ENCODE assay signal across 2 cellular contexts in the genomic region with DNA sequence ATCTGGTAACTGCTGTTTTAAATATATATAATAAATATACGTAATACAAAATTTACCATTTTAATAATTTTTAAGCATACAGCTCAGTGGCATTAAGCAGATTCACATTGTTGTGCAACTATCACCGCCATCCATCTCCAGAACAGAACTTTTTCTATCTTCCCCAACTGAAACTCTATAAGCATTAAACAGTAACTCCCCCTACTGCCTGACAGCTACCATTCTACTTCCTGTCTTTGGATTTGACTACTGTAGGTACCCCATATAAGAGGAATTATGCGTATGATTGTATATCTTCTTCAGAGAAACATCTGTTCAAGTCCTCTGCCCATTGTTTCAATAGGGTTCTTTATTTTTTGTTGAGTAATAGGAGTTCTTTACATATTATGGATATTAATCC.
TF ChIP-seq lines count a peak whose summit lies in the region.

No MANE protein-coding gene starts in this region.

TF ChIP-seq in GM23338, 12 proteins besides CTCF, POLR2A, EP300 and RAD21 (continues in another document):
- TF ChIP-seq POLR2AphosphoS5 (IDR thresholded peaks at IDR 0.05; ENCODE audit: low read depth), result no peak
- no peak for TF ChIP-seq CREB1 (CRISPR knock-in tag; IDR thresholded peaks at IDR 0.05; ENCODE audit: low read depth)
- TF ChIP-seq JUNB (IDR thresholded peaks at IDR 0.05; ENCODE audit: unreplicated experiment), result no peak
- TF ChIP-seq, protein P1, sequence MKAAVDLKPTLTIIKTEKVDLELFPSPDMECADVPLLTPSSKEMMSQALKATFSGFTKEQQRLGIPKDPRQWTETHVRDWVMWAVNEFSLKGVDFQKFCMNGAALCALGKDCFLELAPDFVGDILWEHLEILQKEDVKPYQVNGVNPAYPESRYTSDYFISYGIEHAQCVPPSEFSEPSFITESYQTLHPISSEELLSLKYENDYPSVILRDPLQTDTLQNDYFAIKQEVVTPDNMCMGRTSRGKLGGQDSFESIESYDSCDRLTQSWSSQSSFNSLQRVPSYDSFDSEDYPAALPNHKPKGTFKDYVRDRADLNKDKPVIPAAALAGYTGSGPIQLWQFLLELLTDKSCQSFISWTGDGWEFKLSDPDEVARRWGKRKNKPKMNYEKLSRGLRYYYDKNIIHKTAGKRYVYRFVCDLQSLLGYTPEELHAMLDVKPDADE (IDR thresholded peaks at IDR 0.05), result no peak
- no peak for TF ChIP-seq NANOG (IDR thresholded peaks at IDR 0.05; ENCODE audit: borderline replicate concordance)
- TF ChIP-seq ZNF114 (CRISPR knock-in tag; IDR thresholded peaks at IDR 0.05), result no peak
- no peak for TF ChIP-seq ZNF331 (CRISPR knock-in tag; IDR thresholded peaks at IDR 0.05; ENCODE audit: low read depth)
- no peak for TF ChIP-seq STAT1 (IDR thresholded peaks at IDR 0.05; ENCODE audit: unreplicated experiment)
- TF ChIP-seq, protein P2, sequence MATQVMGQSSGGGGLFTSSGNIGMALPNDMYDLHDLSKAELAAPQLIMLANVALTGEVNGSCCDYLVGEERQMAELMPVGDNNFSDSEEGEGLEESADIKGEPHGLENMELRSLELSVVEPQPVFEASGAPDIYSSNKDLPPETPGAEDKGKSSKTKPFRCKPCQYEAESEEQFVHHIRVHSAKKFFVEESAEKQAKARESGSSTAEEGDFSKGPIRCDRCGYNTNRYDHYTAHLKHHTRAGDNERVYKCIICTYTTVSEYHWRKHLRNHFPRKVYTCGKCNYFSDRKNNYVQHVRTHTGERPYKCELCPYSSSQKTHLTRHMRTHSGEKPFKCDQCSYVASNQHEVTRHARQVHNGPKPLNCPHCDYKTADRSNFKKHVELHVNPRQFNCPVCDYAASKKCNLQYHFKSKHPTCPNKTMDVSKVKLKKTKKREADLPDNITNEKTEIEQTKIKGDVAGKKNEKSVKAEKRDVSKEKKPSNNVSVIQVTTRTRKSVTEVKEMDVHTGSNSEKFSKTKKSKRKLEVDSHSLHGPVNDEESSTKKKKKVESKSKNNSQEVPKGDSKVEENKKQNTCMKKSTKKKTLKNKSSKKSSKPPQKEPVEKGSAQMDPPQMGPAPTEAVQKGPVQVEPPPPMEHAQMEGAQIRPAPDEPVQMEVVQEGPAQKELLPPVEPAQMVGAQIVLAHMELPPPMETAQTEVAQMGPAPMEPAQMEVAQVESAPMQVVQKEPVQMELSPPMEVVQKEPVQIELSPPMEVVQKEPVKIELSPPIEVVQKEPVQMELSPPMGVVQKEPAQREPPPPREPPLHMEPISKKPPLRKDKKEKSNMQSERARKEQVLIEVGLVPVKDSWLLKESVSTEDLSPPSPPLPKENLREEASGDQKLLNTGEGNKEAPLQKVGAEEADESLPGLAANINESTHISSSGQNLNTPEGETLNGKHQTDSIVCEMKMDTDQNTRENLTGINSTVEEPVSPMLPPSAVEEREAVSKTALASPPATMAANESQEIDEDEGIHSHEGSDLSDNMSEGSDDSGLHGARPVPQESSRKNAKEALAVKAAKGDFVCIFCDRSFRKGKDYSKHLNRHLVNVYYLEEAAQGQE (IDR thresholded peaks at IDR 0.05; ENCODE audit: unreplicated experiment), result no peak
- no peak for TF ChIP-seq EZH2 (IDR thresholded peaks at IDR 0.05; ENCODE audit: low read depth, unreplicated experiment)

TF ChIP-seq in H1, 55 proteins besides CTCF, POLR2A, EP300 and RAD21:
- TF ChIP-seq PHF8 (conservative IDR thresholded peaks at IDR 0.05; ENCODE audit: low read depth, low read length) (no peak), CBX5 (IDR thresholded peaks at IDR 0.05; ENCODE audit: low read depth, low read length) (no peak), CBX8 (IDR thresholded peaks at IDR 0.05; ENCODE audit: borderline replicate concordance, low read depth, low read length) (no peak), RBBP5 (IDR thresholded peaks at IDR 0.05; ENCODE audit: borderline replicate concordance, low read depth, low read length) (no peak), SP2 (IDR thresholded peaks at IDR 0.05; ENCODE audit: low read length) (no peak), CHD2 (IDR thresholded peaks at IDR 0.05; ENCODE audit: low read length) (no peak)
- TF ChIP-seq, protein P3, sequence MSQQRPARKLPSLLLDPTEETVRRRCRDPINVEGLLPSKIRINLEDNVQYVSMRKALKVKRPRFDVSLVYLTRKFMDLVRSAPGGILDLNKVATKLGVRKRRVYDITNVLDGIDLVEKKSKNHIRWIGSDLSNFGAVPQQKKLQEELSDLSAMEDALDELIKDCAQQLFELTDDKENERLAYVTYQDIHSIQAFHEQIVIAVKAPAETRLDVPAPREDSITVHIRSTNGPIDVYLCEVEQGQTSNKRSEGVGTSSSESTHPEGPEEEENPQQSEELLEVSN (IDR thresholded peaks at IDR 0.05), result no peak
